8 cellular contexts compared by ENCODE assay signal in the genomic region with DNA sequence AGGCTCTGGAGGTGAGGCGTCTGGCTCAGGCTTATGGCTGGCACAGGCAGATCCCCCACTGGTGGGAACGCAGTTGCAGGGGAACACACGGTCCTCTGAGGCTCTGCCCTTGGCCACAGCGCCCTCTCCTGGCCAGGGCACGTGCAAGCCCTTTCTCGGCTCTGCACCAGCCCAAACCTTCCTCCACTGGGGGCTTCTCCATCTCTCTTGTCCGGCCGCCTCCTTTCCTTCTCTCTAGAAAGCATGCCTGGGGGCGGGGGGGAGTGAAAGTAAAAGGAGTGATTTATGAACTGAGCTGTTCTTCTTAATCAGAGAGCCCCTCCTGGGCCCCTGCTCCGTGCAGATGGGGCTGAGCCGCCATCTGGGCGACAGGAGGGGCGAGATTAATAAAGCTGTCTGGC. TPM values are rescaled to one million over a fixed set of nuclear protein-coding genes. Genes with fewer than 3 reads are reported as not detected.
DNase-seq lines count a peak whose midpoint lies in the region; ATAC-seq, FAIRE-seq and TF ChIP-seq lines count a peak whose summit lies in the region.

No MANE protein-coding gene starts in this region.

- DNase-seq in AG04449 (ENCODE audit: low read depth, low spot score) (no peak), GM18507 (ENCODE audit: extremely low spot score, insufficient read length, low read depth) (peak; percentile 43), NCI-H1694 (lab: John Stamatoyannopoulos, UW) (peak; percentile 88), WERI-Rb-1 (peak; percentile 99), MCF 10A (ENCODE audit: unreplicated experiment) (peak; percentile 54), kidney (no peak)
- DNase-seq in stimulated activated CD4-positive, alpha-beta T cell treated with anti-CD3 and anti-CD28 coated beads, Interleukin-2, amount 100 ng/mL, for 48 hours: peak; percentile 60 to 64

- intact Hi-C loops in MCF 10A (cut with micrococcal nuclease): loop anchor here (1.0 to 5.0 kb wide), 3 partner anchors 166 to 337 kb away; no protein-coding TSS in a partner anchor
- intact Hi-C loops in kidney (cut with DNase I): no loop called here

- peak overlapping the region; percentile 82 for H3K27ac ChIP-seq in WERI-Rb-1
- no peak overlapping the region for H3K27ac ChIP-seq in kidney (ENCODE audit: low read depth in 2 of 2, low read length in 2 of 2)

- H3K4me1 Mint-ChIP-seq in MCF 10A (ENCODE audit: insufficient read depth, unreplicated experiment): no peaks in the 10 kb centered on the region

- ATAC-seq in HG03571 (IDR thresholded peaks at IDR 0.05; ENCODE audit: unreplicated experiment): no peak

- no peak overlapping the region for H3K9ac ChIP-seq in kidney (ENCODE audit: low read length in 2 of 2)

- BruUV-seq in MCF 10A (replicated peaks; lab: Mats Ljungman, UMichigan): no TSS peak

- H3K9me3 Mint-ChIP-seq in MCF 10A (ENCODE audit: unreplicated experiment): no peaks in the 10 kb centered on the region

- POLR2A ChIA-PET in AG04449 (lab: Yijun Ruan, JAX) (no interaction called here), MCF 10A (lab: Yijun Ruan, JAX) (no interaction called here)

- no peak for FAIRE-seq in GM18507 (lab: Jason Lieb, UNC)
- no peak for FAIRE-seq in kidney (lab: Jason Lieb, UNC)

- no peaks in the 10 kb centered on the region for H3K27me3 ChIP-seq in WERI-Rb-1 (ENCODE audit: insufficient read depth, low read depth, severe bottlenecking)

- H3K36me3 Mint-ChIP-seq in MCF 10A (ENCODE audit: insufficient read depth, unreplicated experiment): no peaks in the 10 kb centered on the region

- no peak overlapping the region for H3K4me3 Mint-ChIP-seq in MCF 10A (ENCODE audit: unreplicated experiment)

- CTCF ChIA-PET in AG04449 (lab: Yijun Ruan, JAX) (interaction anchor here (0.7 to 7.0 kb wide), 46 partner anchors 9 to 331 kb away, joined by 3 to 112 read pairs (median 5); no protein-coding TSS in a partner anchor), MCF 10A (lab: Yijun Ruan, JAX) (interaction anchor here (0.6 to 1.4 kb wide), 19 partner anchors 9 to 770 kb away, joined by 3 to 5 read pairs (median 3); a partner anchor contains a TSS)

- H3K27ac Mint-ChIP-seq in MCF 10A (ENCODE audit: low read depth, unreplicated experiment): no peak overlapping the region

- H3K4me1 ChIP-seq in kidney (ENCODE audit: control insufficient read depth in 1 of 2, insufficient read depth in 1 of 2, low read depth in 1 of 2, low read length in 2 of 2): peaks cover 0 to 2% of the 10 kb centered on the region in 2 donors

- peaks cover 35% of the 10 kb centered on the region for H3K27me3 Mint-ChIP-seq in MCF 10A (ENCODE audit: insufficient read depth, unreplicated experiment)

- H3K4me3 ChIP-seq in AG04449 (ENCODE audit: low read depth, low read length): no peak overlapping the region
- H3K4me3 ChIP-seq in WERI-Rb-1 (ENCODE audit: low read depth, low read length): no peak overlapping the region
- H3K4me3 ChIP-seq in kidney (ENCODE audit: low read length in 2 of 2): no peak overlapping the region

- peak; percentile 99 for TF ChIP-seq CTCF in AG04449 (IDR thresholded peaks at IDR 0.05; ENCODE audit: insufficient read depth, low read length, missing control alignments)
- peak; percentile 97 for TF ChIP-seq CTCF in WERI-Rb-1 (IDR thresholded peaks at IDR 0.05; ENCODE audit: low read depth, low read length)
- TF ChIP-seq CTCF in MCF 10A (IDR thresholded peaks at IDR 0.05; ENCODE audit: unreplicated experiment): peak; percentile 96
- peak; percentile 90 for TF ChIP-seq CTCF in kidney (IDR thresholded peaks at IDR 0.05; ENCODE audit: borderline replicate concordance, extremely low read depth, insufficient read depth)

- H3K36me3 ChIP-seq in WERI-Rb-1: peaks cover 7% of the 10 kb centered on the region; the same call in 1 of the 2 replicates
- no peaks in the 10 kb centered on the region for H3K36me3 ChIP-seq in kidney (ENCODE audit: control insufficient read depth in 1 of 2, insufficient read depth in 2 of 2, low read length in 2 of 2)

- peaks cover 2% of the 10 kb centered on the region for H3K9me3 ChIP-seq in WERI-Rb-1 (ENCODE audit: severe bottlenecking)
- H3K9me3 ChIP-seq in kidney (ENCODE audit: control insufficient read depth in 1 of 2, low read length in 2 of 2): peaks cover 0 to 5% of the 10 kb centered on the region in 2 donors

RNA-seq across cellular contexts. Expression of a gene that starts 56.5 kb away (rescaled TPM):
- 14.8 and 17.7 TPM in 2 replicates for total RNA-seq in MCF 10A (2022)
- total RNA-seq in kidney: 35.3 TPM
- 25.7 TPM for polyA plus RNA-seq in kidney (ENCODE audit: insufficient read depth, low read depth, low replicate concordance)

Comparison
In these comparisons a context has a peak if more than half of its experiments do, and no peak if none do; other contexts are left out.
1. DNase-seq: peak in GM18507 (single experiment), NCI-H1694 (single experiment), WERI-Rb-1 (single experiment), MCF 10A (single experiment) and stimulated activated CD4-positive, alpha-beta T cell treated with anti-CD3 and anti-CD28 coated beads, Interleukin-2, amount 100 ng/mL, for 48 hours (2 of 2); none in AG04449 (single experiment) and kidney (single experiment).
2. Peak in every context shown above with its lines, with median percentiles within 50 percentile points of each other: CTCF ChIP-seq.